Comparison of ENCODE assay signal across 8 cellular contexts in genomic region chr4:163544407-163545038, GRCh38. TPM values are rescaled to one million over a fixed set of nuclear protein-coding genes. Genes with fewer than 3 reads are reported as not detected.
DNase-seq lines count a peak whose midpoint lies in the region; ATAC-seq, FAIRE-seq and TF ChIP-seq lines count a peak whose summit lies in the region.

No MANE protein-coding gene starts in this region.

- H3K36me3 Mint-ChIP-seq in progenitor cell of endocrine pancreas (ENCODE audit: insufficient read depth) = no peaks in the 10 kb centered on the region

- ATAC-seq in GM19468 (IDR thresholded peaks at IDR 0.05; ENCODE audit: extremely low read depth, unreplicated experiment) = peak; percentile 88
- ATAC-seq in HG03571 (IDR thresholded peaks at IDR 0.05; ENCODE audit: unreplicated experiment) = peak; percentile 86

- DNase-seq in DMS 273 treated with DMSO at 0.1 percent for 48 hours (lab: John Stamatoyannopoulos, UW) (peak; percentile 19), RKO (ENCODE audit: low spot score) (peak; percentile 61), globus pallidus (ENCODE audit: low spot score) (peak; percentile 58), progenitor cell of endocrine pancreas (ENCODE audit: low spot score, unreplicated experiment) (peak; percentile 41), urothelium cell line (ENCODE audit: low spot score) (peak; percentile 70)
- DNase-seq in activated T-helper 9 cell treated with anti-CD3 and anti-CD28 coated beads, Interleukin-2, amount 50 U/mL, for 16 hours (ENCODE audit: low read depth) = peak; percentile 36

- H3K4me3 Mint-ChIP-seq in progenitor cell of endocrine pancreas (ENCODE audit: low read depth) = no peak overlapping the region

- no peak for FAIRE-seq in urothelium cell line (lab: Jason Lieb, UNC)

- H3K27me3 Mint-ChIP-seq in progenitor cell of endocrine pancreas = no peaks in the 10 kb centered on the region

- H3K9me3 Mint-ChIP-seq in progenitor cell of endocrine pancreas (ENCODE audit: low read depth) = no peaks in the 10 kb centered on the region

- no peaks in the 10 kb centered on the region for H3K4me1 Mint-ChIP-seq in progenitor cell of endocrine pancreas (ENCODE audit: low read depth)

- no peak overlapping the region for H3K27ac Mint-ChIP-seq in progenitor cell of endocrine pancreas

- peak; percentile 96 for TF ChIP-seq CTCF in progenitor cell of endocrine pancreas (IDR thresholded peaks at IDR 0.05; ENCODE audit: unreplicated experiment)

RNA-seq across cellular contexts. Expression of gene TMA16, which starts 50.0 kb away (rescaled TPM):
- 22.2 and 27.1 TPM in 2 replicates for total RNA-seq in progenitor cell of endocrine pancreas

Comparison
In these comparisons a context has a peak if more than half of its experiments do, and no peak if none do; other contexts are left out.
1. Peak in every context shown above with its lines: DNase-seq and ATAC-seq.
2. DNase-seq: peak in every context shown above with its lines; median percentile 70 in urothelium cell line; 61 in RKO; 58 in globus pallidus; 41 in progenitor cell of endocrine pancreas; 36 in activated T-helper 9 cell treated with anti-CD3 and anti-CD28 coated beads, Interleukin-2, amount 50 U/mL, for 16 hours; 19 in DMS 273 treated with DMSO at 0.1 percent for 48 hours.